1 cellular context compared by ENCODE assay signal in genomic region chr9:99030610-99031009, GRCh38.
TF ChIP-seq lines count a peak whose summit lies in the region.

No MANE protein-coding gene starts in this region.

TF ChIP-seq in IMR-90, 13 proteins besides CTCF, POLR2A, EP300 and RAD21:
- TF ChIP-seq BHLHE40 (IDR thresholded peaks at IDR 0.05; ENCODE audit: low read depth, low read length) (no peak), CHD1 (IDR thresholded peaks at IDR 0.05; ENCODE audit: low read depth, low read length) (no peak), FOS (IDR thresholded peaks at IDR 0.05; ENCODE audit: low read depth, low read length) (no peak), MAFK (IDR thresholded peaks at IDR 0.05; ENCODE audit: low read depth, low read length) (no peak), NFE2L2 (IDR thresholded peaks at IDR 0.05; ENCODE audit: low read depth, low read length) (no peak)
TF ChIP-seq in IMR-90: peak in this region for 0.
